In the genomic region with DNA sequence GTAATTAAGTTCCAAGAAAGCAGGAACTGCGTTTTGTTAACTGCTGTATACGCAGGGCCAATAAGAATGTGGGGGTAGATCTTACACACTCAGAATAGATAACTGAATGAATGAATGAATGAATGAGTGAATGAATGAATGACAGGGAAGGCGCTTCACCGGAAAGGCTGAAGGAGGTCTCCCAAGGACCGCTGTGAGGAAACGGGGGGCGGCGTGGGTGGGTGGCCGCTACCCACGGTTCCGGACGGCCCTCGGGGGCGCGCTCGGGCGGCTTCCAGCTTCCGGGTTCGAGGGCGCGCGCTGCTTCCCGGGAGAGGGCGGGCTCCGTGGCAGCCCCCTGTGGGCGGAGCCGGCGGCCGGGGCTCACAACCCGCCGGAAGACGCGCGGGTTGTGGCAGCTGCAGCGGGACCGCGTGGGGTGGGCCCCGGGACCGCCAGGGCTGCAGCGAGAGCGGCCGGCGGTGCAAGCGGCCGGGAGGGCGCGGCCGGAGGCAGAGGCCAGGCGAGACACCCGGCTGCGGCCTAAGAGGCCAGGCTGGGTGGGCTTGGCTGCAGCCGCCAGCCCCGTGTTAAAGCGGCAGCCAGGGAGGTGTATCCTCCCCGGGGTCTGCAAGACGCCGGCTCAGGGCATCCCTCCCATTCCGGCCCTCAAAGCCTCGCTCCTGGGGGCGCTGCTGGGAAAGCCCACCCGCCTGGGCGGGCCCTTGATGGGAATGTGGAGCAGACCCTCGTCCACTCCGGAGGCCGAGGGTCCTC, we compare ENCODE assay signal across 8 cellular contexts. TPM values are rescaled to one million over a fixed set of nuclear protein-coding genes. Genes with fewer than 3 reads are reported as not detected.
DNase-seq lines count a peak whose midpoint lies in the region; ATAC-seq and TF ChIP-seq lines count a peak whose summit lies in the region.

Gene ZFP69, plus strand, starts transcription at position 367 of the 756 bp plus-strand sequence. CDS start 2,072 bp downstream, outside the sequence.

- H3K27ac ChIP-seq in BLaER1 (peak within 1 kb of the TSS; percentile 85), IMR-90 (ENCODE audit: insufficient read depth, low read length) (peak within 1 kb of the TSS; percentile 84), SJSA1 (peak within 1 kb of the TSS; percentile 42), ovary (no peak within 1 kb of the TSS), thoracic aorta (peak within 1 kb of the TSS; percentile 53 to 61)

- CTCF ChIA-PET in IMR-90 (lab: Yijun Ruan, JAX), result interaction anchor here (0.5 kb wide), 1 partner anchor 271 kb away, joined by 3 read pairs; no protein-coding TSS in a partner anchor
- CTCF ChIA-PET in activated naive CD4-positive, alpha-beta T cell treated with anti-CD3 and anti-CD28 coated beads for 36 hours (lab: Charles Lee), result interaction anchor here (1.4 to 1.5 kb wide), 2 partner anchors 56 to 138 kb away, joined by 3 to 8 read pairs; no protein-coding TSS in a partner anchor

- peaks cover 20% of the 10 kb centered on the region for H3K4me1 Mint-ChIP-seq in activated naive CD4-positive, alpha-beta T cell treated with anti-CD3 and anti-CD28 coated beads for 36 hours (ENCODE audit: low read depth)
- peaks cover 3% of the 10 kb centered on the region for H3K4me1 Mint-ChIP-seq in glutamatergic neuron (ENCODE audit: low read depth, unreplicated experiment)

- TF ChIP-seq CTCF in IMR-90 (conservative IDR thresholded peaks at IDR 0.05; ENCODE audit: low read depth, low read length), result no peak
- TF ChIP-seq CTCF in glutamatergic neuron (IDR thresholded peaks at IDR 0.05; ENCODE audit: partially characterized antibody, unreplicated experiment), result no peak
- no peak for TF ChIP-seq CTCF in ovary (IDR thresholded peaks at IDR 0.05)
- TF ChIP-seq CTCF in thoracic aorta (IDR thresholded peaks at IDR 0.05), result no peak

- H3K9me1 ChIP-seq in IMR-90 (ENCODE audit: insufficient read depth, low read length), result no peaks in the 10 kb centered on the region; the same call in 1 of the 2 replicates

- TF ChIP-seq RAD21 in IMR-90 (IDR thresholded peaks at IDR 0.05; ENCODE audit: low read length), result no peak

- POLR2A ChIA-PET in IMR-90 (lab: Charles Lee; ENCODE audit: unreplicated experiment), result no interaction called here

- peak within 1 kb of the TSS; percentile 81; the same call in 1 of the 2 replicates for H4K91ac ChIP-seq in IMR-90 (ENCODE audit: insufficient read depth, low read depth, low read length)

- H3K9me3 Mint-ChIP-seq in activated naive CD4-positive, alpha-beta T cell treated with anti-CD3 and anti-CD28 coated beads for 36 hours, result peaks cover 36% of the 10 kb centered on the region
- H3K9me3 Mint-ChIP-seq in glutamatergic neuron (ENCODE audit: unreplicated experiment), result peaks cover 8% of the 10 kb centered on the region

- H3K27me3 Mint-ChIP-seq in activated naive CD4-positive, alpha-beta T cell treated with anti-CD3 and anti-CD28 coated beads for 36 hours (ENCODE audit: low read depth), result no peaks in the 10 kb centered on the region
- H3K27me3 Mint-ChIP-seq in glutamatergic neuron (ENCODE audit: unreplicated experiment), result peaks cover 5% of the 10 kb centered on the region

- no peaks in the 10 kb centered on the region for H3K27me3 ChIP-seq in BLaER1
- H3K27me3 ChIP-seq in IMR-90 (ENCODE audit: control insufficient read depth, insufficient read depth, low read length), result no peaks in the 10 kb centered on the region
- no peaks in the 10 kb centered on the region for H3K27me3 ChIP-seq in SJSA1 (replicated peaks)
- H3K27me3 ChIP-seq in ovary, result no peaks in the 10 kb centered on the region
- no peaks in the 10 kb centered on the region for H3K27me3 ChIP-seq in thoracic aorta (replicated peaks; ENCODE audit: insufficient read depth)

- H3K9me3 ChIP-seq in BLaER1 (peaks cover 61% of the 10 kb centered on the region), IMR-90 (ENCODE audit: control insufficient read depth, insufficient read depth, low read length) (peaks cover 18% of the 10 kb centered on the region), SJSA1 (replicated peaks) (peaks cover 13% of the 10 kb centered on the region), ovary (no peaks in the 10 kb centered on the region), thoracic aorta (peaks cover 6% of the 10 kb centered on the region)

- H3K4me3 ChIP-seq in BLaER1 (peak within 1 kb of the TSS; percentile 87), IMR-90 (ENCODE audit: insufficient read depth, low read depth, low read length) (peak within 1 kb of the TSS; percentile 98), SJSA1 (peak within 1 kb of the TSS; percentile 72), ovary (peak within 1 kb of the TSS; percentile 66), thoracic aorta (peak within 1 kb of the TSS; percentile 82)

- peak within 1 kb of the TSS; percentile 86 for H3K18ac ChIP-seq in IMR-90 (ENCODE audit: low read depth, low read length)

- WGBS in IMR-90 (ENCODE audit: extremely low coverage in 2 of 2, insufficient read length in 1 of 2), 2 experiments, result 1% methylated on average over 37 of the region's 65 CpGs; no CpG with 5 or more reads in 1 of the 2 experiments
- WGBS in ovary, 3 donors, result 0 to 1% (median 1%) methylated on average over 45 to 65 of the region's 65 CpGs

- in situ Hi-C loops in IMR-90 (cut with MboI; ENCODE audit: low sequenced_read_pairs), result no loop called here

- DNase-seq in IMR-90 (peak; percentile 51), SJSA1 (ENCODE audit: low read depth in 1 of 2, low spot score in 2 of 2) (peak; percentile 78 to 79), glutamatergic neuron (peak; percentile 82), ovary (peak; percentile 59 to 84 (median 76)), thoracic aorta (ENCODE audit: low spot score) (peak; percentile 14)
- peak; percentile 72 for DNase-seq in activated naive CD4-positive, alpha-beta T cell treated with anti-CD3 and anti-CD28 coated beads for 36 hours

- H3K4me1 ChIP-seq in BLaER1, result peaks cover 22% of the 10 kb centered on the region
- 0 out of 2 replicates have a peak, but pooled peaks cover 2% of the 10 kb centered on the region for H3K4me1 ChIP-seq in IMR-90 (ENCODE audit: control insufficient read depth, insufficient read depth, low read length)
- H3K4me1 ChIP-seq in SJSA1 (replicated peaks), result no peaks in the 10 kb centered on the region
- peaks cover 2% of the 10 kb centered on the region for H3K4me1 ChIP-seq in ovary (ENCODE audit: insufficient read depth)
- H3K4me1 ChIP-seq in thoracic aorta (ENCODE audit: control insufficient read depth in 1 of 2, low read depth in 2 of 2), result peaks cover 0 to 13% of the 10 kb centered on the region in 2 donors

- ATAC-seq in GM19351 (IDR thresholded peaks at IDR 0.05; ENCODE audit: unreplicated experiment) (peak; percentile 69), IMR-90 (ENCODE audit: low read depth) (peak; percentile 97), thoracic aorta (ENCODE audit: insufficient number of reproducible peaks, low FRiP score, low read depth) (no peak)

- peak within 1 kb of the TSS; percentile 28 for H2BK120ac ChIP-seq in IMR-90 (ENCODE audit: low read depth, low read length)

- peaks cover 0 to 11% of the 10 kb centered on the region in 2 experiments; a peak in 2 of 4 replicates for H3K79me1 ChIP-seq in IMR-90 (ENCODE audit: low read depth in 1 of 2, low read length in 2 of 2)

- dilution Hi-C loops in IMR-90 (cut with HindIII; ENCODE audit: low sequenced_read_pairs, unreplicated experiment), result no loop called here

- H3K4ac ChIP-seq in IMR-90 (ENCODE audit: low read depth, low read length), result peak within 1 kb of the TSS; percentile 64

- peak within 1 kb of the TSS; percentile 79 for H3K23ac ChIP-seq in IMR-90 (ENCODE audit: low read depth, low read length)

- peak within 1 kb of the TSS; percentile 85 for H3K9ac ChIP-seq in BLaER1
- H3K9ac ChIP-seq in IMR-90 (ENCODE audit: low read depth, low read length), result peak within 1 kb of the TSS; percentile 96

- H3K36me3 Mint-ChIP-seq in activated naive CD4-positive, alpha-beta T cell treated with anti-CD3 and anti-CD28 coated beads for 36 hours (ENCODE audit: low read depth), result peaks cover 40% of the 10 kb centered on the region
- peaks cover 18% of the 10 kb centered on the region for H3K36me3 Mint-ChIP-seq in glutamatergic neuron (ENCODE audit: unreplicated experiment)

- H2AK9ac ChIP-seq in IMR-90 (replicated peaks; ENCODE audit: low read depth, low read length, poor library complexity), result peak within 1 kb of the TSS; percentile 63

- H3K56ac ChIP-seq in IMR-90 (ENCODE audit: extremely low read depth, insufficient read depth, low read length), result peak within 1 kb of the TSS; percentile 50

- TF ChIP-seq POLR2A in IMR-90 (IDR thresholded peaks at IDR 0.05; ENCODE audit: low read depth, low read length), result no peak
- TF ChIP-seq POLR2A in ovary (IDR thresholded peaks at IDR 0.05), result no peak

- H2BK5ac ChIP-seq in IMR-90 (ENCODE audit: low read depth, low read length, poor library complexity, severe bottlenecking), result peak within 1 kb of the TSS; percentile 21

- H3K36me3 ChIP-seq in BLaER1 (peaks cover 20% of the 10 kb centered on the region), IMR-90 (ENCODE audit: control insufficient read depth, insufficient read depth, low read length) (peaks cover 2% of the 10 kb centered on the region), SJSA1 (peaks cover 13% of the 10 kb centered on the region), ovary (no peaks in the 10 kb centered on the region), thoracic aorta (peaks cover 4% of the 10 kb centered on the region)

- peak within 1 kb of the TSS; percentile 88 for H2AFZ ChIP-seq in IMR-90 (replicated peaks; ENCODE audit: low read length, poor library complexity)

- H2BK15ac ChIP-seq in IMR-90 (ENCODE audit: low read depth, low read length), result 0 out of 3 replicates have a peak within 1 kb of the TSS, but pooled peaks have one; percentile 23

- H3K27ac Mint-ChIP-seq in activated naive CD4-positive, alpha-beta T cell treated with anti-CD3 and anti-CD28 coated beads for 36 hours, result peak within 1 kb of the TSS; percentile 60
- H3K27ac Mint-ChIP-seq in glutamatergic neuron (ENCODE audit: unreplicated experiment), result peak within 1 kb of the TSS; percentile 81

- no peak within 1 kb of the TSS for H2AK5ac ChIP-seq in IMR-90 (ENCODE audit: low read depth, low read length)

- H4K8ac ChIP-seq in IMR-90 (ENCODE audit: low read depth in 2 of 2, low read length in 2 of 2), result peak within 1 kb of the TSS; percentile 83 to 99

- peak within 1 kb of the TSS; percentile 98 for H4K5ac ChIP-seq in IMR-90 (ENCODE audit: low read depth, low read length)

- H4K20me1 ChIP-seq in BLaER1 (no peaks in the 10 kb centered on the region), IMR-90 (ENCODE audit: insufficient read depth, low read length) (no peaks in the 10 kb centered on the region)

- H3K14ac ChIP-seq in IMR-90 (replicated peaks; ENCODE audit: low read depth, low read length), result peak within 1 kb of the TSS; percentile 90

- H3K4me3 Mint-ChIP-seq in activated naive CD4-positive, alpha-beta T cell treated with anti-CD3 and anti-CD28 coated beads for 36 hours, result peak within 1 kb of the TSS; percentile 83
- peak within 1 kb of the TSS; percentile 94 for H3K4me3 Mint-ChIP-seq in glutamatergic neuron (ENCODE audit: unreplicated experiment)

- no peak within 1 kb of the TSS for H2BK20ac ChIP-seq in IMR-90 (ENCODE audit: low read depth, low read length)

- H3K4me2 ChIP-seq in BLaER1, result peak within 1 kb of the TSS; percentile 89
- peak within 1 kb of the TSS; percentile 89 for H3K4me2 ChIP-seq in IMR-90 (ENCODE audit: low read depth, low read length)

- TF ChIP-seq EP300 in ovary (IDR thresholded peaks at IDR 0.05), result no peak

- no TSS peak for BruUV-seq in IMR-90 (replicated peaks; lab: Mats Ljungman, UMichigan)

- intact Hi-C loops in IMR-90 (cut with micrococcal nuclease), result no loop called here
- intact Hi-C loops in activated naive CD4-positive, alpha-beta T cell treated with anti-CD3 and anti-CD28 coated beads for 36 hours (cut with micrococcal nuclease), result loop anchor here (1.0 kb wide), 2 partner anchors 26 to 31 kb away; partner anchors contain the start of gene EXO5
- intact Hi-C loops in ovary (cut with DNase I), result no loop called here

RNA-seq across cellular contexts. Expression of gene ZFP69, which starts in this region (rescaled TPM):
- total RNA-seq in IMR-90 (2012; rRNA removed), result 1.6 and 2.5 TPM in 2 replicates
- polyA plus RNA-seq in IMR-90 (2012; rRNA removed), result 1.2 TPM in 2 replicates
- polyA plus RNA-seq in IMR-90 (2012; cell fraction: cytosol; rRNA removed), result 0.54 and 0.83 TPM in 2 replicates
- 0.74 and 2.2 TPM in 2 replicates for polyA plus RNA-seq in IMR-90 (2012; cell fraction: nucleus; rRNA removed; ENCODE audit: low replicate concordance)
- total RNA-seq in SJSA1 (2014; rRNA removed; shearing (Covaris generic)), result 4.9 and 5.6 TPM in 2 replicates
- 1 to 10 TPM; 3.5 to 3.8 TPM for total RNA-seq in activated naive CD4-positive, alpha-beta T cell treated with anti-CD3 and anti-CD28 coated beads for 36 hours
- total RNA-seq in glutamatergic neuron (ENCODE audit: unreplicated experiment), result 5.0 TPM
- total RNA-seq in ovary, result 1 to 10 TPM; 2.3 to 5.4 (median 3.6) TPM
- 1 to 10 TPM; 1.9 to 4.5 TPM for polyA plus RNA-seq in ovary
- total RNA-seq in thoracic aorta, result 1 to 10 TPM; 3.2 to 5.1 TPM

Comparison
In these comparisons a context has a peak if more than half of its experiments do, and no peak if none do; other contexts are left out.
1. H3K27ac ChIP-seq: peak in BLaER1 (single experiment), IMR-90 (single experiment), SJSA1 (single experiment) and thoracic aorta (2 of 2); none in ovary (0 of 2).
2. DNase-seq: peak in every context shown above with its lines; median percentile 82 in glutamatergic neuron; 78 in SJSA1; 76 in ovary; 72 in activated naive CD4-positive, alpha-beta T cell treated with anti-CD3 and anti-CD28 coated beads for 36 hours; 51 in IMR-90; 14 in thoracic aorta.
3. Peak in every context shown above with its lines, with median percentiles within 50 percentile points of each other: H3K4me3 ChIP-seq.